17 cellular contexts compared by ENCODE assay signal in genomic region chr1:216670118-216670870, GRCh38. TPM values are rescaled to one million over a fixed set of nuclear protein-coding genes. Genes with fewer than 3 reads are reported as not detected.
DNase-seq lines count a peak whose midpoint lies in the region; ATAC-seq and TF ChIP-seq lines count a peak whose summit lies in the region.
"Had no signal": no experiment of that assay in that cellular context is flagged by ENCODE, and none has a peak within 500 bp of the region (broad histone marks: within the 10 kb centered on the region; RNA-seq: fewer than 3 reads in every experiment).

No MANE protein-coding gene starts in this region.

- H3K9me3 Mint-ChIP-seq in progenitor cell of endocrine pancreas (ENCODE audit: low read depth), result no peaks in the 10 kb centered on the region
- peaks cover 0 to 25% (median 16%) of the 10 kb centered on the region in 6 donors for H3K9me3 Mint-ChIP-seq in immature natural killer cell
- no peaks in the 10 kb centered on the region for H3K9me3 Mint-ChIP-seq in activated T-cell treated with anti-CD3 and anti-CD28 coated beads, Interleukin-2, amount 50 U/mL, for 4 hours
- H3K9me3 Mint-ChIP-seq: activated CD4-positive, alpha-beta T cell treated with anti-CD3 and anti-CD28 coated beads, Interleukin-2, amount 10 ng/mL, durations not matched to agents 24 days and 14 days had no signal

- H3K4me1 Mint-ChIP-seq in progenitor cell of endocrine pancreas (ENCODE audit: low read depth) (no peaks in the 10 kb centered on the region), immature natural killer cell (no peaks in the 10 kb centered on the region)
- no peaks in the 10 kb centered on the region for H3K4me1 Mint-ChIP-seq in activated T-cell treated with anti-CD3 and anti-CD28 coated beads, Interleukin-2, amount 50 U/mL, for 4 hours (ENCODE audit: low read depth)
- H3K4me1 Mint-ChIP-seq: activated CD4-positive, alpha-beta T cell treated with anti-CD3 and anti-CD28 coated beads, Interleukin-2, amount 10 ng/mL, durations not matched to agents 24 days and 14 days had no signal

- no peak for ATAC-seq in activated T-cell treated with anti-CD3 and anti-CD28 coated beads, Interleukin-2, amount 50 U/mL, for 4 hours
- ATAC-seq: HCT116, left lung had no signal

- H3K27ac Mint-ChIP-seq in progenitor cell of endocrine pancreas (no peak overlapping the region), immature natural killer cell (no peak overlapping the region)
- H3K27ac Mint-ChIP-seq: activated CD4-positive, alpha-beta T cell treated with anti-CD3 and anti-CD28 coated beads, Interleukin-2, amount 10 ng/mL, durations not matched to agents 24 days and 14 days had no signal

- H3K27me3 Mint-ChIP-seq in progenitor cell of endocrine pancreas, result no peaks in the 10 kb centered on the region
- peaks cover 0 to 2% (median 0%) of the 10 kb centered on the region in 3 donors for H3K27me3 Mint-ChIP-seq in immature natural killer cell (ENCODE audit: low read depth in 3 of 3)
- H3K27me3 Mint-ChIP-seq in activated T-cell treated with anti-CD3 and anti-CD28 coated beads, Interleukin-2, amount 50 U/mL, for 4 hours (ENCODE audit: low read depth), result peaks cover 2% of the 10 kb centered on the region
- H3K27me3 Mint-ChIP-seq: activated CD4-positive, alpha-beta T cell treated with anti-CD3 and anti-CD28 coated beads, Interleukin-2, amount 10 ng/mL, durations not matched to agents 24 days and 14 days had no signal

- no peak overlapping the region for H3K27ac ChIP-seq in C4-2B
- no peak overlapping the region for H3K27ac ChIP-seq in VCaP
- H3K27ac ChIP-seq: gastrocnemius medialis, KMS-11, left lung had no signal

- DNase-seq in HuH-7 (ENCODE audit: low spot score), result peak; percentile 36
- DNase-seq in iPS DF 19.7 (ENCODE audit: low read depth, low spot score), result peak; percentile 1
- DNase-seq in progenitor cell of endocrine pancreas (ENCODE audit: low spot score, unreplicated experiment), result no peak
- no peak for DNase-seq in NCI-H510A treated with DMSO at 0.1 percent for 48 hours (lab: John Stamatoyannopoulos, UW)
- DNase-seq in immature natural killer cell, result no peak
- DNase-seq in activated T-cell treated with anti-CD3 and anti-CD28 coated beads, Interleukin-2, amount 50 U/mL, for 4 hours, result no peak
- DNase-seq: activated CD4-positive, alpha-beta T cell treated with anti-CD3 and anti-CD28 coated beads, Interleukin-2, amount 10 ng/mL, durations not matched to agents 24 days and 14 days; activated effector memory CD4-positive, alpha-beta T cell treated with Interleukin-2 at 50 U/mL for 16 hours; C1 segment of cervical spinal cord; gastrocnemius medialis; left lung; NCI-H446 treated with DMSO at 0.1 percent for 48 hours; stimulated activated CD4-positive, alpha-beta T cell treated with anti-CD3 and anti-CD28 coated beads, Interleukin-12 subunit alpha, Interleukin-12 subunit beta, amount 100 ng/mL, for 4 hours had no signal

- peaks cover 7% of the 10 kb centered on the region for H3K36me3 Mint-ChIP-seq in progenitor cell of endocrine pancreas (ENCODE audit: insufficient read depth)
- H3K36me3 Mint-ChIP-seq in immature natural killer cell, result no peaks in the 10 kb centered on the region
- H3K36me3 Mint-ChIP-seq in activated T-cell treated with anti-CD3 and anti-CD28 coated beads, Interleukin-2, amount 50 U/mL, for 4 hours (ENCODE audit: insufficient read depth), result no peaks in the 10 kb centered on the region

- H3K4me3 Mint-ChIP-seq in progenitor cell of endocrine pancreas (ENCODE audit: low read depth) (no peak overlapping the region), immature natural killer cell (no peak overlapping the region)
- H3K4me3 Mint-ChIP-seq in activated T-cell treated with anti-CD3 and anti-CD28 coated beads, Interleukin-2, amount 50 U/mL, for 4 hours, result no peak overlapping the region
- H3K4me3 Mint-ChIP-seq: activated CD4-positive, alpha-beta T cell treated with anti-CD3 and anti-CD28 coated beads, Interleukin-2, amount 10 ng/mL, durations not matched to agents 24 days and 14 days had no signal

- TF ChIP-seq CTCF in C4-2B (conservative IDR thresholded peaks at IDR 0.05), result peak; percentile 16; the same call in 1 of the 2 replicates
- TF ChIP-seq CTCF in VCaP (conservative IDR thresholded peaks at IDR 0.05), result 0 out of 2 replicates have a peak, but pooled peaks have one; percentile 13
- TF ChIP-seq CTCF in progenitor cell of endocrine pancreas (IDR thresholded peaks at IDR 0.05; ENCODE audit: unreplicated experiment), result no peak

RNA-seq across cellular contexts. Expression of gene ESRRG, which starts 52.9 kb away (rescaled TPM):
- 8.3 and 9.6 TPM in 2 replicates for total RNA-seq in progenitor cell of endocrine pancreas
- polyA plus RNA-seq in immature natural killer cell, result not detected
- total RNA-seq in activated T-cell treated with anti-CD3 and anti-CD28 coated beads, Interleukin-2, amount 50 U/mL, for 4 hours, result not detected
- total RNA-seq: activated CD4-positive, alpha-beta T cell treated with anti-CD3 and anti-CD28 coated beads, Interleukin-2, amount 10 ng/mL, durations not matched to agents 24 days and 14 days had no signal

Comparison
In these comparisons a context has a peak if more than half of its experiments do, and no peak if none do; other contexts are left out.
1. DNase-seq: peak in HuH-7 (single experiment) and iPS DF 19.7 (single experiment); none in progenitor cell of endocrine pancreas (single experiment), NCI-H510A treated with DMSO at 0.1 percent for 48 hours (single experiment), immature natural killer cell (0 of 3) and activated T-cell treated with anti-CD3 and anti-CD28 coated beads, Interleukin-2, amount 50 U/mL, for 4 hours (single experiment).